26 cellular contexts compared by ENCODE assay signal in genomic region chr1:40409467-40409866, GRCh38. TPM values are rescaled to one million over a fixed set of nuclear protein-coding genes. Genes with fewer than 3 reads are reported as not detected.
DNase-seq lines count a peak whose midpoint lies in the region; ATAC-seq and TF ChIP-seq lines count a peak whose summit lies in the region.
"Had no signal": no experiment of that assay in that cellular context is flagged by ENCODE, and none has a peak within 500 bp of the region (broad histone marks: within the 10 kb centered on the region; RNA-seq: fewer than 3 reads in every experiment).

No MANE protein-coding gene starts in this region.

- H3K4me1 ChIP-seq in iPS-20b (ENCODE audit: insufficient read depth, low read length) = peaks cover 8% of the 10 kb centered on the region
- H3K4me1 ChIP-seq in sigmoid colon = peaks cover 0 to 7% (median 0%) of the 10 kb centered on the region in 4 donors
- H3K4me1 ChIP-seq in psoas muscle = no peaks in the 10 kb centered on the region
- H3K4me1 ChIP-seq: vagina had no signal

- no peak for ATAC-seq in activated naive CD8-positive, alpha-beta T cell treated with anti-CD3 and anti-CD28 coated beads, Interleukin-2, amount 50 U/mL, for 24 hours
- ATAC-seq in psoas muscle = no peak
- ATAC-seq: GM12878; natural killer cell treated with Interleukin-12 subunit alpha and Interleukin-12 subunit beta and Interleukin-15 and Interleukin-18, amount 100 ng/mL, for 72 hours had no signal

- WGBS in sigmoid colon, 2 donors = 94 to 97% methylated on average over 4 of the region's 4 CpGs
- WGBS in psoas muscle, 3 donors = 81 to 90% (median 88%) methylated on average over 4 of the region's 4 CpGs

- peaks cover 14% of the 10 kb centered on the region for H3K36me3 Mint-ChIP-seq in activated naive CD8-positive, alpha-beta T cell
- H3K36me3 Mint-ChIP-seq in activated naive CD8-positive, alpha-beta T cell treated with anti-CD3 and anti-CD28 coated beads, Interleukin-2, amount 50 U/mL, for 24 hours (ENCODE audit: low read depth) = peaks cover 52% of the 10 kb centered on the region
- H3K36me3 Mint-ChIP-seq in activated naive CD8-positive, alpha-beta T cell treated with anti-CD3 and anti-CD28 coated beads for 36 hours = peaks cover 46% of the 10 kb centered on the region

- no peak for TF ChIP-seq CTCF in sigmoid colon (IDR thresholded peaks at IDR 0.05)
- no peak for TF ChIP-seq CTCF in psoas muscle (IDR thresholded peaks at IDR 0.05)

- TF ChIP-seq POLR2A in sigmoid colon (IDR thresholded peaks at IDR 0.05) = no peak

- no peak overlapping the region for H3K27ac ChIP-seq in iPS-20b (ENCODE audit: low read length)
- no peak overlapping the region for H3K27ac ChIP-seq in sigmoid colon
- H3K27ac ChIP-seq in psoas muscle = no peak overlapping the region
- H3K27ac ChIP-seq: thyroid gland, vagina, VCaP had no signal

- H3K36me3 ChIP-seq in iPS-20b (ENCODE audit: insufficient read depth, low read depth, low read length) = no peaks in the 10 kb centered on the region
- peaks cover 0 to 41% (median 12%) of the 10 kb centered on the region in 4 donors for H3K36me3 ChIP-seq in sigmoid colon
- peaks cover 0 to 44% of the 10 kb centered on the region in 2 donors for H3K36me3 ChIP-seq in psoas muscle (ENCODE audit: insufficient read depth in 1 of 2, low read depth in 1 of 2)

- DNase-seq in activated naive CD8-positive, alpha-beta T cell treated with anti-CD3 and anti-CD28 coated beads, Interleukin-2, amount 50 U/mL, for 24 hours = no peak
- DNase-seq in activated naive CD8-positive, alpha-beta T cell treated with anti-CD3 and anti-CD28 coated beads for 36 hours = no peak
- DNase-seq in superior temporal gyrus (ENCODE audit: extremely low spot score) (peak; percentile 58), sigmoid colon (no peak), NCI-H2227 (lab: John Stamatoyannopoulos, UW; ENCODE audit: unreplicated experiment) (no peak), psoas muscle (no peak)
- DNase-seq: activated CD4-positive, alpha-beta T cell treated with anti-CD3 and anti-CD28 coated beads for 4 hours; activated CD8-positive, alpha-beta memory T cell treated with anti-CD3 and anti-CD28 coated beads for 24 hours; activated T-cell treated with anti-CD3 and anti-CD28 coated beads for 4 hours; CD8-positive, alpha-beta memory T cell; cortex of kidney; DMS 273 treated with DMSO at 0.1 percent for 48 hours; KBM-7; NCI-H1092 treated with DMSO at 0.1 percent for 48 hours; NCI-H1694 treated with DMSO at 0.1 percent for 48 hours; NCI-H446 treated with DMSO at 0.1 percent for 48 hours; NCI-H774; SIG-M5; stimulated activated naive CD4-positive, alpha-beta T cell treated with Interleukin-2 at 50 U/mL for 16 hours; thyroid gland had no signal

- no peak for TF ChIP-seq EP300 in sigmoid colon (IDR thresholded peaks at IDR 0.05)

- H3K9me3 Mint-ChIP-seq in activated naive CD8-positive, alpha-beta T cell (ENCODE audit: low read depth) = no peaks in the 10 kb centered on the region
- H3K9me3 Mint-ChIP-seq in activated naive CD8-positive, alpha-beta T cell treated with anti-CD3 and anti-CD28 coated beads, Interleukin-2, amount 50 U/mL, for 24 hours = no peaks in the 10 kb centered on the region
- H3K9me3 Mint-ChIP-seq in activated naive CD8-positive, alpha-beta T cell treated with anti-CD3 and anti-CD28 coated beads for 36 hours = no peaks in the 10 kb centered on the region
- H3K9me3 Mint-ChIP-seq: CD8-positive, alpha-beta memory T cell; natural killer cell treated with Interleukin-12 subunit alpha and Interleukin-12 subunit beta and Interleukin-15 and Interleukin-18, amount 100 ng/mL, for 72 hours had no signal

- no peak overlapping the region for H3K4me3 Mint-ChIP-seq in activated naive CD8-positive, alpha-beta T cell
- H3K4me3 Mint-ChIP-seq in activated naive CD8-positive, alpha-beta T cell treated with anti-CD3 and anti-CD28 coated beads, Interleukin-2, amount 50 U/mL, for 24 hours = no peak overlapping the region
- H3K4me3 Mint-ChIP-seq in activated naive CD8-positive, alpha-beta T cell treated with anti-CD3 and anti-CD28 coated beads for 36 hours = no peak overlapping the region
- H3K4me3 Mint-ChIP-seq: CD8-positive, alpha-beta memory T cell; natural killer cell treated with Interleukin-12 subunit alpha and Interleukin-12 subunit beta and Interleukin-15 and Interleukin-18, amount 100 ng/mL, for 72 hours had no signal

- peaks cover 64% of the 10 kb centered on the region for H3K4me1 Mint-ChIP-seq in activated naive CD8-positive, alpha-beta T cell (ENCODE audit: low read depth)
- peaks cover 49% of the 10 kb centered on the region for H3K4me1 Mint-ChIP-seq in activated naive CD8-positive, alpha-beta T cell treated with anti-CD3 and anti-CD28 coated beads, Interleukin-2, amount 50 U/mL, for 24 hours
- H3K4me1 Mint-ChIP-seq in activated naive CD8-positive, alpha-beta T cell treated with anti-CD3 and anti-CD28 coated beads for 36 hours = peaks cover 61% of the 10 kb centered on the region

- no peaks in the 10 kb centered on the region for H3K27me3 Mint-ChIP-seq in activated naive CD8-positive, alpha-beta T cell
- no peaks in the 10 kb centered on the region for H3K27me3 Mint-ChIP-seq in activated naive CD8-positive, alpha-beta T cell treated with anti-CD3 and anti-CD28 coated beads, Interleukin-2, amount 50 U/mL, for 24 hours
- no peaks in the 10 kb centered on the region for H3K27me3 Mint-ChIP-seq in activated naive CD8-positive, alpha-beta T cell treated with anti-CD3 and anti-CD28 coated beads for 36 hours
- H3K27me3 Mint-ChIP-seq: natural killer cell treated with Interleukin-12 subunit alpha and Interleukin-12 subunit beta and Interleukin-15 and Interleukin-18, amount 100 ng/mL, for 72 hours had no signal

- no peaks in the 10 kb centered on the region for H3K27me3 ChIP-seq in iPS-20b (ENCODE audit: insufficient read depth, low read length)
- no peaks in the 10 kb centered on the region for H3K27me3 ChIP-seq in sigmoid colon
- H3K27me3 ChIP-seq in psoas muscle (ENCODE audit: insufficient read depth in 3 of 3, low read length in 2 of 3) = no peaks in the 10 kb centered on the region
- H3K27me3 ChIP-seq: thyroid gland, vagina had no signal

- H3K9ac ChIP-seq in iPS-20b (ENCODE audit: low read depth, low read length) = peak overlapping the region; percentile 42; the same call in 1 of the 2 replicates

- H3K9me3 ChIP-seq in iPS-20b (ENCODE audit: insufficient read depth, low read depth, low read length) (no peaks in the 10 kb centered on the region), sigmoid colon (no peaks in the 10 kb centered on the region), psoas muscle (no peaks in the 10 kb centered on the region)
- H3K9me3 ChIP-seq: thyroid gland, vagina had no signal

- intact Hi-C loops in sigmoid colon (cut with DNase I) = no loop called here
- intact Hi-C loops in psoas muscle (cut with DNase I) = loop anchor here in 1 of 2 donors (5.0 kb wide), 1 partner anchor 72 kb away; no protein-coding TSS in a partner anchor

- peak overlapping the region; percentile 68 for H3K27ac Mint-ChIP-seq in activated naive CD8-positive, alpha-beta T cell
- H3K27ac Mint-ChIP-seq in activated naive CD8-positive, alpha-beta T cell treated with anti-CD3 and anti-CD28 coated beads, Interleukin-2, amount 50 U/mL, for 24 hours = no peak overlapping the region
- H3K27ac Mint-ChIP-seq in activated naive CD8-positive, alpha-beta T cell treated with anti-CD3 and anti-CD28 coated beads for 36 hours = peak overlapping the region; percentile 21
- H3K27ac Mint-ChIP-seq: natural killer cell treated with Interleukin-12 subunit alpha and Interleukin-12 subunit beta and Interleukin-15 and Interleukin-18, amount 100 ng/mL, for 72 hours had no signal

- H3K4me3 ChIP-seq in iPS-20b (ENCODE audit: low read length) = peak overlapping the region; percentile 17; the same call in 1 of the 2 replicates
- H3K4me3 ChIP-seq in sigmoid colon = no peak overlapping the region
- H3K4me3 ChIP-seq in psoas muscle = no peak overlapping the region
- H3K4me3 ChIP-seq: GM12878, thyroid gland, vagina had no signal

RNA-seq across cellular contexts. Expression of gene SMAP2, which starts 35.9 kb away (rescaled TPM):
- total RNA-seq in activated naive CD8-positive, alpha-beta T cell treated with anti-CD3 and anti-CD28 coated beads for 36 hours = 100 to 1,000 TPM; 160 to 162 TPM
- total RNA-seq in sigmoid colon (10 to 100 TPM; 20.5 to 28.5 (median 25.5) TPM), psoas muscle (10 to 100 TPM in 3 of 4 donors, 1 to 10 TPM in 1; 6.9 to 35.0 (median 15.3) TPM)
- polyA plus RNA-seq in sigmoid colon (100 to 1,000 TPM in 1 of 3 donors, 10 to 100 TPM in 2; 22.8 to 113 (median 24.3) TPM), psoas muscle (10 to 100 TPM; 18.0 to 32.2 (median 18.4) TPM)

RNA-seq across cellular contexts. Expression of gene ZFP69B, which starts 40.8 kb away (rescaled TPM):
- total RNA-seq in activated naive CD8-positive, alpha-beta T cell treated with anti-CD3 and anti-CD28 coated beads for 36 hours = 1 to 10 TPM; 8.0 to 8.3 TPM
- total RNA-seq in sigmoid colon (under 1 TPM; 0.14 to 0.99 (median 0.63) TPM), psoas muscle (under 1 TPM; 0.32 to 0.86 (median 0.49) TPM)
- polyA plus RNA-seq in sigmoid colon (1 to 10 TPM in 2 of 3 donors, not detected in 1; 1.2 to 1.8 TPM), psoas muscle (1 to 10 TPM in 2 of 3 donors, under 1 TPM in 1; 0.25 to 1.4 (median 1.1) TPM)

Comparison
In these comparisons a context has a peak if more than half of its experiments do, and no peak if none do; other contexts are left out.
1. RNA of gene SMAP2, which starts 35.9 kb away (total RNA-seq): 160 to 162 TPM in activated naive CD8-positive, alpha-beta T cell treated with anti-CD3 and anti-CD28 coated beads for 36 hours; 20.5 to 28.5 TPM in sigmoid colon and 6.9 to 35.0 TPM in psoas muscle; every median in the first group is over 4 times any median in the second.
2. RNA of gene ZFP69B, which starts 40.8 kb away (total RNA-seq): 8.0 to 8.3 TPM in activated naive CD8-positive, alpha-beta T cell treated with anti-CD3 and anti-CD28 coated beads for 36 hours; 0.14 to 0.99 TPM in sigmoid colon and 0.32 to 0.86 TPM in psoas muscle; every median in the first group is over 4 times any median in the second.